13 cellular contexts compared by ENCODE assay signal in genomic region chr5:54761213-54761701, GRCh38.
DNase-seq lines count a peak whose midpoint lies in the region; FAIRE-seq and TF ChIP-seq lines count a peak whose summit lies in the region.
"Had no signal": no experiment of that assay in that cellular context is flagged by ENCODE, and none has a peak within 500 bp of the region (broad histone marks: within the 10 kb centered on the region; RNA-seq: fewer than 3 reads in every experiment).

No MANE protein-coding gene starts in this region.

- H3K4me1 ChIP-seq in hepatocyte (ENCODE audit: insufficient read depth) (no peaks in the 10 kb centered on the region), tibial artery (peaks cover 0 to 44% (median 17%) of the 10 kb centered on the region in 4 donors)
- peaks cover 10% of the 10 kb centered on the region for H3K4me1 ChIP-seq in CD4-positive, alpha-beta memory T cell (ENCODE audit: insufficient read depth, low read length)

- no peaks in the 10 kb centered on the region for H3K27me3 Mint-ChIP-seq in CD4-positive, alpha-beta memory T cell
- H3K27me3 Mint-ChIP-seq: activated CD4-positive, alpha-beta memory T cell treated with anti-CD3 and anti-CD28 coated beads, Interleukin-2, amount 10 ng/mL, durations not matched to agents 7 days and 5 days had no signal

- CTCF ChIA-PET in CD4-positive, alpha-beta memory T cell (lab: Charles Lee; ENCODE audit: partially characterized antibody) = interaction anchor here (0.9 to 1.6 kb wide), 3 partner anchors 13 to 83 kb away, joined by 3 to 8 read pairs (median 5); no protein-coding TSS in a partner anchor

- no peak overlapping the region for H3K27ac Mint-ChIP-seq in CD4-positive, alpha-beta memory T cell
- H3K27ac Mint-ChIP-seq: activated CD4-positive, alpha-beta memory T cell treated with anti-CD3 and anti-CD28 coated beads, Interleukin-2, amount 10 ng/mL, durations not matched to agents 7 days and 5 days had no signal

- no peaks in the 10 kb centered on the region for H3K9me3 Mint-ChIP-seq in CD4-positive, alpha-beta memory T cell

- H3K36me3 Mint-ChIP-seq in CD4-positive, alpha-beta memory T cell = no peaks in the 10 kb centered on the region

- H2AFZ ChIP-seq in hepatocyte = no peak overlapping the region

- TF ChIP-seq POLR2A in H54 (IDR thresholded peaks at IDR 0.05; ENCODE audit: low read depth, low read length) = no peak

- H3K36me3 ChIP-seq in hepatocyte (replicated peaks; ENCODE audit: insufficient read depth, low read depth) (no peaks in the 10 kb centered on the region), tibial artery (no peaks in the 10 kb centered on the region)
- H3K36me3 ChIP-seq in CD4-positive, alpha-beta memory T cell (ENCODE audit: insufficient read depth, low read length) = no peaks in the 10 kb centered on the region

- H3K27me3 ChIP-seq in hepatocyte (no peaks in the 10 kb centered on the region), tibial artery (no peaks in the 10 kb centered on the region)
- H3K27me3 ChIP-seq in CD4-positive, alpha-beta memory T cell (ENCODE audit: insufficient read depth, low read length) = no peaks in the 10 kb centered on the region
- H3K27me3 ChIP-seq: foreskin keratinocyte had no signal

- no peak overlapping the region for H3K4me2 ChIP-seq in hepatocyte

- H3K4me1 Mint-ChIP-seq in CD4-positive, alpha-beta memory T cell = peaks cover 9 to 14% (median 12%) of the 10 kb centered on the region in 4 donors

- WGBS in hepatocyte (ENCODE audit: low lambda C conversion rate, missing lambda C conversion rate) = 38% methylated on average over 2 of the region's 2 CpGs

- H4K20me1 ChIP-seq in hepatocyte (ENCODE audit: insufficient read depth, poor library complexity, severe bottlenecking) = no peaks in the 10 kb centered on the region

- intact Hi-C loops in tibial artery (cut with DNase I; ENCODE audit: low total_unique reads) = no loop called here
- intact Hi-C loops in CD4-positive, alpha-beta memory T cell (cut with micrococcal nuclease) = no loop called here

- FAIRE-seq in H54 (lab: Jason Lieb, UNC) = no peak

- peak; percentile 96 for DNase-seq in HS-5 (ENCODE audit: low read depth)
- peak; percentile 74 for DNase-seq in brain pericyte (ENCODE audit: low read depth, low spot score)
- peak; percentile 22 for DNase-seq in hepatocyte (ENCODE audit: low spot score)
- DNase-seq in tibial artery = peak; percentile 81 to 90
- DNase-seq in CD4-positive, alpha-beta memory T cell = no peak
- DNase-seq in H54 (ENCODE audit: insufficient read length, low spot score) = no peak
- no peak for DNase-seq in NCI-H2107 (lab: John Stamatoyannopoulos, UW)
- DNase-seq: activated CD4-positive, alpha-beta memory T cell treated with anti-CD3 and anti-CD28 coated beads, Interleukin-2, amount 10 ng/mL, durations not matched to agents 7 days and 5 days; DND-41; foreskin keratinocyte; Kasumi-1; midbrain; NCI-H446 had no signal

- H3K9me3 ChIP-seq in hepatocyte (ENCODE audit: low read depth) (no peaks in the 10 kb centered on the region), tibial artery (no peaks in the 10 kb centered on the region)
- H3K9me3 ChIP-seq in CD4-positive, alpha-beta memory T cell (ENCODE audit: control insufficient read depth in 1 of 2, low read length in 2 of 2) = no peaks in the 10 kb centered on the region

- H3K4me3 Mint-ChIP-seq in CD4-positive, alpha-beta memory T cell = no peak overlapping the region
- H3K4me3 Mint-ChIP-seq: activated CD4-positive, alpha-beta memory T cell treated with anti-CD3 and anti-CD28 coated beads, Interleukin-2, amount 10 ng/mL, durations not matched to agents 7 days and 5 days had no signal

- H3K79me2 ChIP-seq in hepatocyte = no peaks in the 10 kb centered on the region

- H3K27ac ChIP-seq in hepatocyte (no peak overlapping the region), tibial artery (peak overlapping the region; percentile 69 to 70)
- no peak overlapping the region for H3K27ac ChIP-seq in CD4-positive, alpha-beta memory T cell (ENCODE audit: low read depth, low read length)
- H3K27ac ChIP-seq: foreskin keratinocyte had no signal

- no peak overlapping the region for H3K4me3 ChIP-seq in hepatocyte
- no peak overlapping the region for H3K4me3 ChIP-seq in tibial artery
- H3K4me3 ChIP-seq in CD4-positive, alpha-beta memory T cell (ENCODE audit: low read length in 2 of 2) = no peak overlapping the region

- H3K9me2 ChIP-seq in hepatocyte (replicated peaks; ENCODE audit: insufficient read depth) = no peaks in the 10 kb centered on the region

- POLR2A ChIA-PET in CD4-positive, alpha-beta memory T cell (lab: Charles Lee; ENCODE audit: partially characterized antibody) = interaction anchor here (0.7 kb wide), 1 partner anchor 17 kb away, joined by 4 read pairs; no protein-coding TSS in a partner anchor

- TF ChIP-seq CTCF in hepatocyte (IDR thresholded peaks at IDR 0.05; ENCODE audit: poor library complexity) (no peak), tibial artery (IDR thresholded peaks at IDR 0.05) (no peak)

Comparison
In these comparisons a context has a peak if more than half of its experiments do, and no peak if none do; other contexts are left out.
1. DNase-seq: peak in HS-5 (single experiment), brain pericyte (single experiment), hepatocyte (single experiment) and tibial artery (2 of 2); none in CD4-positive, alpha-beta memory T cell (0 of 5), H54 (single experiment) and NCI-H2107 (single experiment).
2. H3K27ac ChIP-seq: peak in tibial artery (2 of 2); none in hepatocyte (single experiment) and CD4-positive, alpha-beta memory T cell (single experiment).